Comparison of ENCODE assay signal across 14 cellular contexts in the genomic region with DNA sequence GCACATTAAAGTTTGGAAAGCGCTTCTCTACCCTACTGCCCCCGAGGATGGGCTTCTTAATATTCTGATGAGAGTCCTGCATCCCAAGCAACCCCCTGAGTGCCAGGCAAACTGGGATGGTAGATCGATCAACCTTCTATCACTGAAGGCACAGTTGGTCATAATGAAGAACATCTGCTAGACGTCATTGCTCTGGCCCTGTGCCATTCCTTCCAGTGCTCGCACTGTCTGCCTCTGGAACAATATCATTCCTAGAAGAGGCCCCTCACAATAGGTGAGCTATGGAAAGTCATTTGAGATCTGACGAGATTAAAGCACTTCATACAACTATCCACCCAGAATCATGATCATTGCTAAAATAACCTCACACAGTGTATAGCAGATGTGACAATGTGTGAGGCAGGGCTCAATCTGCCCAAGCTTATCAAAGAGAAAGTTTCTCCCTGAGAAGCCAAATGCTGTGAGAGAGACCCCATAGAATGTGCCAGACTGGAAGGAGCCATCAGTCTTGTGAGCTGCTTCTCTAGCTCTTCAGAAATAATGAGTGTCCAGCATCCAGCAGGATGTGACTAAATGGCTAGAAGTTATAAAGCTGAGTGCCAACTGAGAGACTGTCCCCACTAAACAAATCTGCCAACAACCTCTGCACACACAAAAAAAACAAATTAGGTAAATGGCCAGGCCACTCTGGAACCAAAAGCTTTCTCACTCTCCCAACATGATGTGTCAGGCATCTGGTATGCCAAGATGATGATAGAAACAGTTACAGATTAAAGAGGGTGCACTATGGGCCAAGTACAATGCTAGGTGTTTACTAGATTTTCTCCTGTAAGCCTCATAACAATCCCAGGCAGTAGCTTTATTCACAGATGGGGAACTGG.
DNase-seq lines count a peak whose midpoint lies in the region; ATAC-seq and TF ChIP-seq lines count a peak whose summit lies in the region.
"Had no signal": no experiment of that assay in that cellular context is flagged by ENCODE, and none has a peak within 500 bp of the region (broad histone marks: within the 10 kb centered on the region; RNA-seq: fewer than 3 reads in every experiment).

No MANE protein-coding gene starts in this region.

- H3K4me1 Mint-ChIP-seq in natural killer cell: peaks cover 28 to 36% of the 10 kb centered on the region in 2 donors
- H3K4me1 Mint-ChIP-seq in natural killer cell treated with Interleukin-12 subunit alpha and Interleukin-12 subunit beta and Interleukin-15 and Interleukin-18, amount 100 ng/mL, for 72 hours (ENCODE audit: low read depth in 2 of 2): peaks cover 25 to 31% of the 10 kb centered on the region in 2 donors

- ATAC-seq in natural killer cell (no peak), HG02571 (IDR thresholded peaks at IDR 0.05; ENCODE audit: unreplicated experiment) (no peak), HG02610 (IDR thresholded peaks at IDR 0.05; ENCODE audit: unreplicated experiment) (no peak)
- ATAC-seq in natural killer cell treated with Interleukin-12 subunit alpha and Interleukin-12 subunit beta and Interleukin-15 and Interleukin-18, amount 100 ng/mL, for 72 hours: no peak
- ATAC-seq: HepG2 had no signal

- H3K36me3 Mint-ChIP-seq in natural killer cell: no peaks in the 10 kb centered on the region
- peaks cover 6% of the 10 kb centered on the region for H3K36me3 Mint-ChIP-seq in natural killer cell treated with Interleukin-12 subunit alpha and Interleukin-12 subunit beta and Interleukin-15 and Interleukin-18, amount 100 ng/mL, for 72 hours

- H3K4me3 Mint-ChIP-seq in natural killer cell: peak overlapping the region; percentile 51
- H3K4me3 Mint-ChIP-seq in natural killer cell treated with Interleukin-12 subunit alpha and Interleukin-12 subunit beta and Interleukin-15 and Interleukin-18, amount 100 ng/mL, for 72 hours: no peak overlapping the region

- no peak for TF ChIP-seq CTCF in natural killer cell (IDR thresholded peaks at IDR 0.05)

- no peaks in the 10 kb centered on the region for H3K27me3 Mint-ChIP-seq in natural killer cell (ENCODE audit: low read depth in 2 of 2)
- no peaks in the 10 kb centered on the region for H3K27me3 Mint-ChIP-seq in natural killer cell treated with Interleukin-12 subunit alpha and Interleukin-12 subunit beta and Interleukin-15 and Interleukin-18, amount 100 ng/mL, for 72 hours

- peak overlapping the region; percentile 47 to 55 for H3K27ac Mint-ChIP-seq in natural killer cell
- no peak overlapping the region for H3K27ac Mint-ChIP-seq in natural killer cell treated with Interleukin-12 subunit alpha and Interleukin-12 subunit beta and Interleukin-15 and Interleukin-18, amount 100 ng/mL, for 72 hours

- DNase-seq in natural killer cell (no peak), NCI-H226 (peak; percentile 46), fibroblast of gingiva (ENCODE audit: low read depth) (peak; percentile 19), stromal cell of bone marrow (ENCODE audit: low read depth) (peak; percentile 48), NCI-H2029 (lab: John Stamatoyannopoulos, UW) (no peak)
- DNase-seq in natural killer cell treated with Interleukin-12 subunit alpha and Interleukin-12 subunit beta and Interleukin-15 and Interleukin-18, amount 100 ng/mL, for 72 hours (ENCODE audit: low spot score): no peak
- DNase-seq: activated CD8-positive, alpha-beta memory T cell treated with anti-CD3 and anti-CD28 coated beads for 24 hours; activated effector memory CD4-positive, alpha-beta T cell treated with anti-CD3 and anti-CD28 coated beads, Interleukin-2, amount 50 U/mL, for 16 hours; effector memory CD4-positive, alpha-beta T cell; glutamatergic neuron; islet precursor cell had no signal

- intact Hi-C loops in natural killer cell (cut with micrococcal nuclease): loop anchor here (5.0 kb wide), 1 partner anchor 165 kb away; the partner anchor contains the start of gene NECTIN3

- H3K9me3 Mint-ChIP-seq in natural killer cell: no peaks in the 10 kb centered on the region
- H3K9me3 Mint-ChIP-seq in natural killer cell treated with Interleukin-12 subunit alpha and Interleukin-12 subunit beta and Interleukin-15 and Interleukin-18, amount 100 ng/mL, for 72 hours: peaks cover 3% of the 10 kb centered on the region

Comparison
In these comparisons a context has a peak if more than half of its experiments do, and no peak if none do; other contexts are left out.
1. H3K27ac Mint-ChIP-seq: peak in natural killer cell (2 of 2); none in natural killer cell treated with Interleukin-12 subunit alpha and Interleukin-12 subunit beta and Interleukin-15 and Interleukin-18, amount 100 ng/mL, for 72 hours (0 of 2).
2. DNase-seq: peak in NCI-H226 (single experiment), fibroblast of gingiva (single experiment) and stromal cell of bone marrow (single experiment); none in natural killer cell (single experiment), natural killer cell treated with Interleukin-12 subunit alpha and Interleukin-12 subunit beta and Interleukin-15 and Interleukin-18, amount 100 ng/mL, for 72 hours (single experiment) and NCI-H2029 (single experiment).